Comparison of ENCODE assay signal across 1 cellular context in genomic region chr17:64313577-64313976, GRCh38.
A peak's percentile ranks its signal among the peaks of the same experiment; 100 is the strongest.
TF ChIP-seq lines count a peak whose summit lies in the region.

No MANE protein-coding gene starts in this region.

TF ChIP-seq in GM12878, 131 proteins besides CTCF, POLR2A, EP300 and RAD21:
- no peak for TF ChIP-seq POLR2AphosphoS2 (IDR thresholded peaks at IDR 0.05; ENCODE audit: low read depth, low read length)
- TF ChIP-seq NFXL1 (IDR thresholded peaks at IDR 0.05; ENCODE audit: borderline replicate concordance): 0 out of 2 replicates have a peak, but pooled peaks have one; percentile 29
